17 cellular contexts compared by ENCODE assay signal in genomic region chr7:84686373-84686772, GRCh38.
DNase-seq lines count a peak whose midpoint lies in the region; TF ChIP-seq lines count a peak whose summit lies in the region.
"Had no signal": no experiment of that assay in that cellular context is flagged by ENCODE, and none has a peak within 500 bp of the region (broad histone marks: within the 10 kb centered on the region; RNA-seq: fewer than 3 reads in every experiment).

No MANE protein-coding gene starts in this region.

- CTCF ChIA-PET in mammary epithelial cell (lab: Charles Lee; ENCODE audit: low non-redundant PET): no interaction called here

- peak; percentile 34 for DNase-seq in AG10803 (ENCODE audit: low read depth)
- peak; percentile 29 for DNase-seq in mammary epithelial cell
- peak; percentile 49 for DNase-seq in kidney tubule cell (ENCODE audit: low spot score)
- no peak for DNase-seq in activated effector memory CD4-positive, alpha-beta T cell treated with Interleukin-2 at 50 U/mL for 16 hours
- no peak for DNase-seq in adrenal gland
- DNase-seq in NCI-H510A treated with DMSO at 0.1 percent for 48 hours (lab: John Stamatoyannopoulos, UW): no peak
- DNase-seq in SIG-M5 treated with dmso at 0.1 percent for 504 hours (lab: John Stamatoyannopoulos, UW; ENCODE audit: unreplicated experiment): no peak
- DNase-seq: C1 segment of cervical spinal cord, DMS153, GOT3, MM.1S, NCI-H1092 treated with DMSO at 0.1 percent for 48 hours, NCI-H2081 treated with DMSO at 0.1 percent for 48 hours, NCI-H524 had no signal

- dilution Hi-C loops in mammary epithelial cell (cut with HindIII; ENCODE audit: low sequenced_read_pairs): no loop called here

- no peak for TF ChIP-seq POLR2A in adrenal gland (IDR thresholded peaks at IDR 0.05)

- no peak overlapping the region for H3K9ac ChIP-seq in OCI-LY3 (ENCODE audit: low read length)
- no peak overlapping the region for H3K9ac ChIP-seq in mammary epithelial cell (ENCODE audit: insufficient read depth, low read length)
- H3K9ac ChIP-seq: KMS-11 had no signal

- BruUV-seq in mammary epithelial cell (replicated peaks; lab: Mats Ljungman, UMichigan): no TSS peak

- TF ChIP-seq CTCF in AG10803 (conservative IDR thresholded peaks at IDR 0.05; ENCODE audit: low read length) (no peak), OCI-LY3 (IDR thresholded peaks at IDR 0.05; ENCODE audit: low read depth, low read length) (no peak), mammary epithelial cell (conservative IDR thresholded peaks at IDR 0.05 in 1 of 2, IDR thresholded peaks at IDR 0.05 in 1 of 2; ENCODE audit: extremely low read depth in 1 of 2, insufficient read depth in 1 of 2, low read depth in 1 of 2, low read length in 2 of 2) (no peak), adrenal gland (IDR thresholded peaks at IDR 0.05) (no peak)

- H4K20me1 ChIP-seq in OCI-LY3 (ENCODE audit: insufficient read depth, low read length) (no peaks in the 10 kb centered on the region), mammary epithelial cell (ENCODE audit: insufficient read depth, low read length) (no peaks in the 10 kb centered on the region)

- H2AFZ ChIP-seq in OCI-LY3 (ENCODE audit: low read depth, low read length) (peak overlapping the region; percentile 54; the same call in 1 of the 2 replicates), mammary epithelial cell (ENCODE audit: low read depth, low read length) (peak overlapping the region; percentile 12)

- H3K27me3 ChIP-seq in OCI-LY3 (ENCODE audit: low read depth, low read length): no peaks in the 10 kb centered on the region
- H3K27me3 ChIP-seq in mammary epithelial cell (ENCODE audit: insufficient read depth, low read length): no peaks in the 10 kb centered on the region
- H3K27me3 ChIP-seq in adrenal gland: no peaks in the 10 kb centered on the region

- peaks cover 8% of the 10 kb centered on the region for H3K4me1 ChIP-seq in OCI-LY3 (ENCODE audit: low read length)
- H3K4me1 ChIP-seq in mammary epithelial cell (ENCODE audit: insufficient read depth, low read length): peaks cover 17% of the 10 kb centered on the region
- no peaks in the 10 kb centered on the region for H3K4me1 ChIP-seq in adrenal gland (replicated peaks in 1 of 2)

- intact Hi-C loops in mammary epithelial cell (cut with micrococcal nuclease): no loop called here
- intact Hi-C loops in adrenal gland (cut with DNase I): no loop called here

- H3K27ac ChIP-seq in OCI-LY3 (ENCODE audit: low read length) (no peak overlapping the region), mammary epithelial cell (ENCODE audit: insufficient read depth, low read depth, low read length) (no peak overlapping the region), adrenal gland (no peak overlapping the region)
- H3K27ac ChIP-seq: KMS-11, SK-N-MC had no signal

- WGBS in mammary epithelial cell (ENCODE audit: low coverage, missing lambda C conversion rate): 38% methylated on average over 1 of the region's 1 CpG
- 60 to 86% (median 73%) methylated on average over 1 of the region's 1 CpG for WGBS in adrenal gland, 4 donors

- H3K79me2 ChIP-seq in OCI-LY3 (ENCODE audit: low read length) (no peaks in the 10 kb centered on the region), mammary epithelial cell (ENCODE audit: insufficient read depth, low read length) (no peaks in the 10 kb centered on the region)

- H3K36me3 ChIP-seq in OCI-LY3 (replicated peaks; ENCODE audit: low read depth, low read length) (no peaks in the 10 kb centered on the region), mammary epithelial cell (ENCODE audit: insufficient read depth, low read length) (no peaks in the 10 kb centered on the region), adrenal gland (replicated peaks in 1 of 2) (no peaks in the 10 kb centered on the region)

- peak overlapping the region; percentile 18; the same call in 1 of the 2 replicates for H3K4me2 ChIP-seq in OCI-LY3 (ENCODE audit: low read length)
- H3K4me2 ChIP-seq in mammary epithelial cell (ENCODE audit: insufficient read depth, low read depth, low read length): no peak overlapping the region
- H3K4me2 ChIP-seq: KMS-11 had no signal

- H3K4me3 ChIP-seq in AG10803 (ENCODE audit: low read length) (no peak overlapping the region), OCI-LY3 (ENCODE audit: low read length) (no peak overlapping the region), mammary epithelial cell (replicated peaks in 1 of 3; ENCODE audit: insufficient read depth in 1 of 3, low read depth in 2 of 3, low read length in 3 of 3) (no peak overlapping the region), adrenal gland (no peak overlapping the region)
- H3K4me3 ChIP-seq: SK-N-MC had no signal

- in situ Hi-C loops in mammary epithelial cell (cut with MboI; ENCODE audit: low sequenced_read_pairs in 2 of 2): no loop called here

- H3K9me3 ChIP-seq in OCI-LY3 (ENCODE audit: insufficient read depth, low read length) (no peaks in the 10 kb centered on the region), mammary epithelial cell (replicated peaks; ENCODE audit: insufficient read depth, low read length) (no peaks in the 10 kb centered on the region), adrenal gland (replicated peaks in 1 of 3) (no peaks in the 10 kb centered on the region)

Comparison
In these comparisons a context has a peak if more than half of its experiments do, and no peak if none do; other contexts are left out.
1. DNase-seq: peak in AG10803 (single experiment), mammary epithelial cell (single experiment) and kidney tubule cell (single experiment); none in activated effector memory CD4-positive, alpha-beta T cell treated with Interleukin-2 at 50 U/mL for 16 hours (single experiment), adrenal gland (0 of 7), NCI-H510A treated with DMSO at 0.1 percent for 48 hours (single experiment) and SIG-M5 treated with dmso at 0.1 percent for 504 hours (single experiment).